Comparison of ENCODE assay signal across 19 cellular contexts in genomic region chr18:37698508-37699035, GRCh38.
"Had no signal": no experiment of that assay in that cellular context is flagged by ENCODE, and none has a peak within 500 bp of the region (broad histone marks: within the 10 kb centered on the region; RNA-seq: fewer than 3 reads in every experiment).

No MANE protein-coding gene starts in this region.

- H3K4me1 Mint-ChIP-seq: activated CD8-positive, alpha-beta memory T cell treated with anti-CD3 and anti-CD28 coated beads, Interleukin-2, amount 10 ng/mL, durations not matched to agents 7 days and 5 days; activated naive CD8-positive, alpha-beta T cell treated with anti-CD3 and anti-CD28 coated beads, Interleukin-2, amount 50 U/mL, for 24 hours; naive B cell had no signal

- H3K27me3 Mint-ChIP-seq: activated CD8-positive, alpha-beta memory T cell treated with anti-CD3 and anti-CD28 coated beads, Interleukin-2, amount 10 ng/mL, durations not matched to agents 7 days and 5 days; activated naive CD8-positive, alpha-beta T cell treated with anti-CD3 and anti-CD28 coated beads, Interleukin-2, amount 50 U/mL, for 24 hours; effector memory CD8-positive, alpha-beta T cell; naive B cell had no signal

- H3K79me2 ChIP-seq: parathyroid adenoma had no signal

- H3K9me3 ChIP-seq: breast epithelium, thoracic aorta, upper lobe of right lung had no signal

- H3K4me1 ChIP-seq: breast epithelium, parathyroid adenoma, upper lobe of right lung had no signal

- H3K36me3 Mint-ChIP-seq: activated CD8-positive, alpha-beta memory T cell treated with anti-CD3 and anti-CD28 coated beads, Interleukin-2, amount 10 ng/mL, durations not matched to agents 7 days and 5 days; naive B cell had no signal

- H2AFZ ChIP-seq: parathyroid adenoma had no signal

- H3K27ac Mint-ChIP-seq: activated CD8-positive, alpha-beta memory T cell treated with anti-CD3 and anti-CD28 coated beads, Interleukin-2, amount 10 ng/mL, durations not matched to agents 7 days and 5 days; activated naive CD4-positive, alpha-beta T cell treated with anti-CD3 and anti-CD28 coated beads for 36 hours; activated naive CD8-positive, alpha-beta T cell treated with anti-CD3 and anti-CD28 coated beads, Interleukin-2, amount 50 U/mL, for 24 hours; activated T-helper 2 cell treated with anti-CD3 and anti-CD28 coated beads, Interferon-gamma antibody, Interleukin-2, Interleukin-4, amounts not matched to agents 10 μg/mL and 5 μg/mL and 100 μg/mL, durations not matched to agents 14 hours and 24 hours and 36 hours; effector memory CD8-positive, alpha-beta T cell; naive B cell had no signal

- H3K4me3 ChIP-seq: breast epithelium, thoracic aorta, upper lobe of right lung had no signal

- H3K9ac ChIP-seq: parathyroid adenoma had no signal

- H3K27ac ChIP-seq: breast epithelium, epithelial cell of prostate, parathyroid adenoma, thoracic aorta, upper lobe of right lung had no signal

- H3K9me3 Mint-ChIP-seq: activated naive CD8-positive, alpha-beta T cell treated with anti-CD3 and anti-CD28 coated beads, Interleukin-2, amount 50 U/mL, for 24 hours had no signal

- ATAC-seq: activated CD8-positive, alpha-beta memory T cell treated with anti-CD3 and anti-CD28 coated beads, Interleukin-2, amount 10 ng/mL, durations not matched to agents 7 days and 5 days; activated naive CD8-positive, alpha-beta T cell treated with anti-CD3 and anti-CD28 coated beads, Interleukin-2, amount 50 U/mL, for 24 hours; effector memory CD8-positive, alpha-beta T cell; left lobe of liver; upper lobe of right lung had no signal

- H3K36me3 ChIP-seq: breast epithelium, thoracic aorta, upper lobe of right lung had no signal

- DNase-seq: activated CD4-positive, alpha-beta T cell treated with anti-CD3 and anti-CD28 coated beads, Interleukin-2, amount 50 U/mL, for 48 hours; activated CD8-positive, alpha-beta memory T cell treated with anti-CD3 and anti-CD28 coated beads, Interleukin-2, amount 10 ng/mL, durations not matched to agents 7 days and 5 days; activated naive CD4-positive, alpha-beta T cell treated with anti-CD3 and anti-CD28 coated beads for 36 hours; activated naive CD8-positive, alpha-beta T cell treated with anti-CD3 and anti-CD28 coated beads, Interleukin-2, amount 50 U/mL, for 24 hours; activated T-cell treated with anti-CD3 and anti-CD28 coated beads, Interleukin-2, amount 50 U/mL, for 1 hour; aorta; dermis blood vessel endothelial cell; effector memory CD8-positive, alpha-beta T cell; foreskin melanocyte; mammary epithelial cell; naive B cell; stimulated activated CD4-positive, alpha-beta T cell treated with anti-CD3 and anti-CD28 coated beads, Interleukin-1b, Interleukin-23, amount 100 ng/mL, for 48 hours; upper lobe of right lung had no signal

- H3K27me3 ChIP-seq: breast epithelium, upper lobe of right lung had no signal

- H3K4me3 Mint-ChIP-seq: activated CD8-positive, alpha-beta memory T cell treated with anti-CD3 and anti-CD28 coated beads, Interleukin-2, amount 10 ng/mL, durations not matched to agents 7 days and 5 days; activated naive CD4-positive, alpha-beta T cell treated with anti-CD3 and anti-CD28 coated beads for 36 hours; activated naive CD8-positive, alpha-beta T cell treated with anti-CD3 and anti-CD28 coated beads, Interleukin-2, amount 50 U/mL, for 24 hours; effector memory CD8-positive, alpha-beta T cell; naive B cell had no signal
